1 cellular context compared by ENCODE assay signal in genomic region chr16:23836404-23837291, GRCh38.
A peak's percentile ranks its signal among the peaks of the same experiment; 100 is the strongest.
TF ChIP-seq lines count a peak whose summit lies in the region.

No MANE protein-coding gene starts in this region.

TF ChIP-seq in K562, 482 proteins besides CTCF, POLR2A, EP300 and RAD21 (continued from another document):
- no peak for TF ChIP-seq FOXP4 (CRISPR knock-in tag; IDR thresholded peaks at IDR 0.05; ENCODE audit: borderline replicate concordance)
- TF ChIP-seq MNT (conservative IDR thresholded peaks at IDR 0.05) = peak; percentile 24 to 46; a peak in 1 of 4 replicates
- TF ChIP-seq EP400 (IDR thresholded peaks at IDR 0.05) = peak; percentile 39; the same call in 1 of the 2 replicates
- 0 out of 2 replicates have a peak, but pooled peaks have one; percentile 36 for TF ChIP-seq ELF1 (tag; IDR thresholded peaks at IDR 0.05)
- peak; percentile 37; the same call in 1 of the 2 replicates for TF ChIP-seq ARID4B (CRISPR knock-in tag; IDR thresholded peaks at IDR 0.05)
- no peak for TF ChIP-seq ZNF740 (CRISPR knock-in tag; IDR thresholded peaks at IDR 0.05)
- peak in 1 of 2 experiments; percentile 88; a peak in 2 of 4 replicates for TF ChIP-seq ZNF740 (tag; IDR thresholded peaks at IDR 0.05)
- peak; percentile 20 to 21; a peak in 2 of 4 replicates for TF ChIP-seq MLLT1 (IDR thresholded peaks at IDR 0.05)
